ENCODE assay signal across 16 cellular contexts in genomic region chr7:98216941-98217622, GRCh38. TPM values are rescaled to one million over a fixed set of nuclear protein-coding genes. Genes with fewer than 3 reads are reported as not detected.
"Had no signal": no experiment of that assay in that cellular context is flagged by ENCODE, and none has a peak within 500 bp of the region (broad histone marks: within the 10 kb centered on the region; RNA-seq: fewer than 3 reads in every experiment).

No MANE protein-coding gene starts in this region.

- H3K4me3 ChIP-seq: esophagus squamous epithelium, SK-N-MC, smooth muscle cell had no signal

- H3K27ac ChIP-seq: brain microvascular endothelial cell, esophagus squamous epithelium, parathyroid adenoma, SK-N-MC had no signal

- DNase-seq: activated B cell treated with CpG ODN at 0.5 μM for 24 hours; activated CD4-positive, alpha-beta T cell treated with anti-CD3 and anti-CD28 coated beads, Interleukin-2, amount 10 ng/mL, durations not matched to agents 7 days and 5 days; amniotic stem cell; brain microvascular endothelial cell; esophagus squamous epithelium; foreskin fibroblast; retina; T-helper 1 cell had no signal

- H3K27me3 ChIP-seq: brain microvascular endothelial cell, tibial nerve had no signal

- H3K4me1 ChIP-seq: esophagus squamous epithelium, parathyroid adenoma had no signal

- H3K4me2 ChIP-seq: smooth muscle cell had no signal

- H3K9ac ChIP-seq: parathyroid adenoma had no signal

- ATAC-seq: activated naive CD4-positive, alpha-beta T cell treated with anti-CD3 and anti-CD28 coated beads, Interleukin-2, amount 50 U/mL, for 72 hours; left lobe of liver had no signal

- H3K79me2 ChIP-seq: parathyroid adenoma had no signal

- H3K9me3 ChIP-seq: esophagus squamous epithelium, tibial nerve had no signal

- H2AFZ ChIP-seq: parathyroid adenoma had no signal

RNA-seq across cellular contexts. Expression of gene BHLHA15, which starts 5.8 kb away (rescaled TPM):
- total RNA-seq: activated CD4-positive, alpha-beta T cell treated with anti-CD3 and anti-CD28 coated beads, Interleukin-2, amount 10 ng/mL, durations not matched to agents 7 days and 5 days; myocyte; neural crest cell; tibial nerve had no signal
